Comparison of ENCODE assay signal across 19 cellular contexts in the genomic region with DNA sequence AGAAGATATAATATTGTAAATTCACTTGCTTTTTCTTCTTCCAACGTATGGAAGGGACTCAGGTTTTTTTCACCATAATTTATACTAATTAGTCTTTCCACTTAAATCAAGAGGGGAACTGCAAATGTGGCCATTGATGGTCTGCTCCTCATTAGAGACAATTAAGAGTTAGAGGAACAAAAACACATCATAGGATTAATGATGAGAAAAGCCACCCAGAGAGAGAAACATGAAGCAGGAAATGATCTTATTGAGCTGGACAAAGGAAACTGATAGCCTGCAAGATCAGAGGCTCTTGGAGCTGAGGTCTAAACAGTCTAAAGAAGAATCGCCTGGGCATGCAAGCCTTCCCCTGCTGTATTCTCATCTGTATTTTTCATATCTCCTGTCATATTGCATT.
"Had no signal": no experiment of that assay in that cellular context is flagged by ENCODE, and none has a peak within 500 bp of the region (broad histone marks: within the 10 kb centered on the region; RNA-seq: fewer than 3 reads in every experiment).

No MANE protein-coding gene starts in this region.

- H3K36me3 ChIP-seq: prostate gland, sigmoid colon, stomach, thyroid gland, vagina had no signal

- H3K4me1 Mint-ChIP-seq: natural killer cell; stimulated activated effector memory CD8-positive, alpha-beta T cell treated with anti-CD3 and anti-CD28 coated beads, Interleukin-12 subunit alpha, Interleukin-12 subunit beta, amount 100 ng/mL, for 72 hours had no signal

- H3K27ac ChIP-seq: dorsolateral prefrontal cortex, prostate gland, sigmoid colon, stomach, thyroid gland, vagina had no signal

- H3K27me3 ChIP-seq: dorsolateral prefrontal cortex, sigmoid colon, stomach, thyroid gland, vagina had no signal

- H3K9me3 ChIP-seq: prostate gland, sigmoid colon, stomach, thyroid gland, vagina had no signal

- H3K36me3 Mint-ChIP-seq: memory B cell; natural killer cell; stimulated activated effector memory CD8-positive, alpha-beta T cell treated with anti-CD3 and anti-CD28 coated beads, Interleukin-12 subunit alpha, Interleukin-12 subunit beta, amount 100 ng/mL, for 72 hours had no signal

- H3K4me3 Mint-ChIP-seq: memory B cell; natural killer cell; stimulated activated effector memory CD8-positive, alpha-beta T cell treated with anti-CD3 and anti-CD28 coated beads, Interleukin-12 subunit alpha, Interleukin-12 subunit beta, amount 100 ng/mL, for 72 hours had no signal

- ATAC-seq: left lobe of liver; natural killer cell; right cardiac atrium; stimulated activated effector memory CD8-positive, alpha-beta T cell treated with anti-CD3 and anti-CD28 coated beads, Interleukin-12 subunit alpha, Interleukin-12 subunit beta, amount 100 ng/mL, for 72 hours had no signal

- DNase-seq: dorsolateral prefrontal cortex; effector CD4-positive, alpha-beta T cell; head of caudate nucleus; natural killer cell; nucleus accumbens; right cardiac atrium; sigmoid colon; stimulated activated CD4-positive, alpha-beta T cell treated with anti-CD3 and anti-CD28 coated beads, Interleukin-2, amount 100 ng/mL, for 24 hours; stimulated activated CD4-positive, alpha-beta T cell treated with anti-CD3 and anti-CD28 coated beads, Interleukin-4, amount 100 ng/mL, for 24 hours; stimulated activated naive CD4-positive, alpha-beta T cell treated with Interleukin-2 at 50 U/mL for 16 hours; stomach; thyroid gland; trophoblast cell had no signal

- H3K4me3 ChIP-seq: dorsolateral prefrontal cortex, lung, prostate gland, sigmoid colon, stomach, thyroid gland, vagina had no signal

- H3K27ac Mint-ChIP-seq: memory B cell; natural killer cell; stimulated activated effector memory CD8-positive, alpha-beta T cell treated with anti-CD3 and anti-CD28 coated beads, Interleukin-12 subunit alpha, Interleukin-12 subunit beta, amount 100 ng/mL, for 72 hours had no signal

- H3K4me1 ChIP-seq: prostate gland, sigmoid colon, stomach, thyroid gland, vagina had no signal

- H3K9me3 Mint-ChIP-seq: memory B cell; natural killer cell; stimulated activated effector memory CD8-positive, alpha-beta T cell treated with anti-CD3 and anti-CD28 coated beads, Interleukin-12 subunit alpha, Interleukin-12 subunit beta, amount 100 ng/mL, for 72 hours had no signal
